Comparison of ENCODE assay signal across 13 cellular contexts in genomic region chr6:156618600-156619205, GRCh38.
A peak's percentile ranks its signal among the peaks of the same experiment; 100 is the strongest.
DNase-seq lines count a peak whose midpoint lies in the region; ATAC-seq, FAIRE-seq and TF ChIP-seq lines count a peak whose summit lies in the region.
"Had no signal": no experiment of that assay in that cellular context is flagged by ENCODE, and none has a peak within 500 bp of the region (broad histone marks: within the 10 kb centered on the region; RNA-seq: fewer than 3 reads in every experiment).

No MANE protein-coding gene starts in this region.

- H3K4me3 Mint-ChIP-seq in nephron progenitor cell = no peak overlapping the region
- H3K4me3 Mint-ChIP-seq: CD4-positive, CD25-positive, alpha-beta regulatory T cell; type B pancreatic cell had no signal

- no peaks in the 10 kb centered on the region for H3K27me3 Mint-ChIP-seq in nephron progenitor cell (ENCODE audit: low read depth, poor library complexity)
- H3K27me3 Mint-ChIP-seq: type B pancreatic cell had no signal

- peak; percentile 82 for DNase-seq in NCI-H187 treated with DMSO at 0.1 percent for 48 hours (lab: John Stamatoyannopoulos, UW)
- DNase-seq in astrocyte of the hippocampus (ENCODE audit: low read depth, low spot score) = peak; percentile 40
- DNase-seq in nephron progenitor cell = peak; percentile 40
- no peak for DNase-seq in GM19239 (ENCODE audit: insufficient read length, low spot score)
- DNase-seq in Ammon's horn (ENCODE audit: low spot score) = no peak
- DNase-seq in OCI-M2 (lab: John Stamatoyannopoulos, UW; ENCODE audit: unreplicated experiment) = no peak
- DNase-seq: CD4-positive, CD25-positive, alpha-beta regulatory T cell; effector memory CD4-positive, alpha-beta T cell; OCI-M1; sigmoid colon had no signal

- no peak for ATAC-seq in HG03108 (IDR thresholded peaks at IDR 0.05; ENCODE audit: unreplicated experiment)

- TF ChIP-seq CTCF in GM12872 (IDR thresholded peaks at IDR 0.05; ENCODE audit: insufficient read depth, low read depth, low read length) (peak; percentile 28; the same call in 1 of the 3 replicates), nephron progenitor cell (IDR thresholded peaks at IDR 0.05) (peak; percentile 19)

- no peak for FAIRE-seq in GM19239 (lab: Jason Lieb, UNC)

- peaks cover 16% of the 10 kb centered on the region for H3K9me3 Mint-ChIP-seq in nephron progenitor cell

- H3K36me3 Mint-ChIP-seq in nephron progenitor cell (ENCODE audit: low read depth) = peaks cover 9% of the 10 kb centered on the region
- H3K36me3 Mint-ChIP-seq: CD4-positive, CD25-positive, alpha-beta regulatory T cell; type B pancreatic cell had no signal

- H3K4me1 Mint-ChIP-seq in nephron progenitor cell = peaks cover 46% of the 10 kb centered on the region
- H3K4me1 Mint-ChIP-seq: CD4-positive, CD25-positive, alpha-beta regulatory T cell had no signal

- no peak overlapping the region for H3K27ac Mint-ChIP-seq in nephron progenitor cell
- H3K27ac Mint-ChIP-seq: CD4-positive, CD25-positive, alpha-beta regulatory T cell; type B pancreatic cell had no signal

Comparison
In these comparisons a context has a peak if more than half of its experiments do, and no peak if none do; other contexts are left out.
1. DNase-seq: peak in NCI-H187 treated with DMSO at 0.1 percent for 48 hours (single experiment), astrocyte of the hippocampus (single experiment) and nephron progenitor cell (single experiment); none in GM19239 (single experiment), Ammon's horn (single experiment) and OCI-M2 (single experiment).